In the genomic region with DNA sequence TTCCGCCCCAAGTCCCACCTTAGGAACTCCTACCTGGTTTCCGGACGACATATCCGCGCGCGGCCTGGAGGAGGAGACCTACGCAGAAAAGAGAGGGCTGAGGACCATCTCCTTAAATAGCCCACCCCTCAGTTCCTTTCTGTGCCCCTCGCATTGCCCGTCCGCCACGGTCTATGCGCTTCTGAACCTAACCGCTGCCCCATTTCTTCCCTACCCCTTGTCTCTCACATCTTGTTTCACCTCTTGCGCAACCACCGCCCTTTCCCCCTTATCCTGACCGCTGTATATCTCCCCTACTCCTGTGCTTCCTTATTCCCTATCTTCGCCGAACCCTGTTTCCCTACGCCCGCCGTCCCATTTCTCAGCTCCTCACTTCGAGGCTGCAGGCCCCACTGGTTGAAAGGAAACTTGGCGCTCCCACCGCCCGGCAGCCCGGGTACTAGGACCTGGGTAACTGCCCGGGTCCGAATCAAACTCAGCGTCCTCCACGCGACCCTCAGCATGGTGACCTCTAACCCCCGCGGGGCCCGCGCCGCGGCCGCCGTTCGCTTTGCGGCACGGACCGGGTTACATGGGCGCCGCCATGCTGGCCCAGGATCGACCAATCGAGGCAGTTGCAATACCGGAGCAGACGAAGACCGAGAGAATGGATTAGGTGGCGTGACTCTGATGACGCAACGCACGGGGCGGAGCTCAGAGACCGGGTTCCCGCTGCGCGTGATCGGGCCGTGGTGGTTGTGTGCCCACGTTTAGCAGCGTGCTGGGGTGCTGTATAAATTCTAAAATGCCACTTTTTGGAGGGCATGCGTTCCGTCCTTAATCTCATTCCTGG, we compare ENCODE assay signal across 8 cellular contexts. TPM values are rescaled to one million over a fixed set of nuclear protein-coding genes. Genes with fewer than 3 reads are reported as not detected.
A peak's percentile ranks its signal among the peaks of the same experiment; 100 is the strongest.
DNase-seq lines count a peak whose midpoint lies in the region; ATAC-seq, FAIRE-seq and TF ChIP-seq lines count a peak whose summit lies in the region.

A gene (minus strand): TSS at position 612 of the 832 bp plus-strand sequence. CDS start 109 bp downstream, at position 503.

- H3K27me3 ChIP-seq in bronchial epithelial cell (ENCODE audit: control insufficient read depth, insufficient read depth, low read length) (no peaks in the 10 kb centered on the region), smooth muscle cell (ENCODE audit: low read depth) (no peaks in the 10 kb centered on the region)

- H3K4me3 ChIP-seq in WI38 (ENCODE audit: low read depth, low read length) = peak within 1 kb of the TSS; percentile 98
- peak within 1 kb of the TSS; percentile 56 for H3K4me3 ChIP-seq in bronchial epithelial cell (ENCODE audit: low read depth, low read length)
- peak within 1 kb of the TSS; percentile 99 for H3K4me3 ChIP-seq in smooth muscle cell

- peaks cover 4% of the 10 kb centered on the region for H3F3A ChIP-seq in smooth muscle cell (ENCODE audit: low read depth)

- in situ Hi-C loops in ACHN (cut with HindIII; ENCODE audit: low pct_ligation_motif_present, low pct_unique_long_range_greater_than_20kb, low sequenced_read_pairs) = no loop called here

- H3K9me3 ChIP-seq in smooth muscle cell (replicated peaks; ENCODE audit: low read depth) = no peaks in the 10 kb centered on the region

- peak; percentile 79 for ATAC-seq in GM18873 (IDR thresholded peaks at IDR 0.05; ENCODE audit: low FRiP score, unreplicated experiment)
- ATAC-seq in HG03139 (IDR thresholded peaks at IDR 0.05; ENCODE audit: unreplicated experiment) = peak; percentile 94

- H2AFZ ChIP-seq in smooth muscle cell (ENCODE audit: low read depth) = peak within 1 kb of the TSS; percentile 89

- TF ChIP-seq CTCF in WI38 (IDR thresholded peaks at IDR 0.05; ENCODE audit: low read depth, low read length) = no peak
- TF ChIP-seq CTCF in bronchial epithelial cell (IDR thresholded peaks at IDR 0.05; ENCODE audit: insufficient read depth, low read length, severe bottlenecking) = no peak
- no peak for TF ChIP-seq CTCF in smooth muscle cell (IDR thresholded peaks at IDR 0.05; ENCODE audit: borderline replicate concordance, insufficient read depth, poor library complexity, severe bottlenecking)

- peak within 1 kb of the TSS; percentile 97 for H3K27ac ChIP-seq in smooth muscle cell (ENCODE audit: low read depth)

- WGBS in smooth muscle cell (ENCODE audit: low lambda C conversion rate) = under 1% methylated on average over 65 of the region's 66 CpGs

- peak; percentile 93 for DNase-seq in ACHN
- DNase-seq in NCI-H2227 (lab: John Stamatoyannopoulos, UW; ENCODE audit: unreplicated experiment) = peak; percentile 97
- peak; percentile 84 for DNase-seq in bronchial epithelial cell (ENCODE audit: low read depth)
- DNase-seq in iPS-NIHi11 (ENCODE audit: low spot score) = peak; percentile 94
- peak; percentile 80 for DNase-seq in smooth muscle cell (lab: John Stamatoyannopoulos, UW; ENCODE audit: unreplicated experiment)

- H3K36me3 ChIP-seq in bronchial epithelial cell (ENCODE audit: control insufficient read depth, insufficient read depth, low read length) (peaks cover 10% of the 10 kb centered on the region), smooth muscle cell (ENCODE audit: low read depth) (peaks cover 5% of the 10 kb centered on the region)

- H3K4me1 ChIP-seq in smooth muscle cell (ENCODE audit: low read depth) = peaks cover 14% of the 10 kb centered on the region

- no peaks in the 10 kb centered on the region for H4K20me1 ChIP-seq in smooth muscle cell (ENCODE audit: low read depth)

- peaks cover 14% of the 10 kb centered on the region for H3K79me2 ChIP-seq in smooth muscle cell (ENCODE audit: low read depth)

- FAIRE-seq in bronchial epithelial cell (lab: Jason Lieb, UNC) = no peak

- peak within 1 kb of the TSS; percentile 94 for H3K9ac ChIP-seq in smooth muscle cell (ENCODE audit: low read depth)

- H3K4me2 ChIP-seq in smooth muscle cell = peak within 1 kb of the TSS; percentile 87

RNA-seq across cellular contexts. Expression of the gene that starts here (rescaled TPM):
- total RNA-seq in bronchial epithelial cell = 64.5 and 81.0 TPM in 2 replicates
- 71.3 and 78.3 TPM in 2 replicates for total RNA-seq in smooth muscle cell
- polyA plus RNA-seq in smooth muscle cell = 132 and 141 TPM in 2 replicates

Comparison
In these comparisons a context has a peak if more than half of its experiments do, and no peak if none do; other contexts are left out.
1. Peak in every context shown above with its lines: DNase-seq, ATAC-seq, H3K4me3 ChIP-seq and H3K27ac ChIP-seq.